1 cellular context compared by ENCODE assay signal in genomic region chr3:45992820-45993219, GRCh38.
TF ChIP-seq lines count a peak whose summit lies in the region.

No MANE protein-coding gene starts in this region.

TF ChIP-seq in GM23338, 12 proteins besides CTCF, POLR2A, EP300 and RAD21:
- TF ChIP-seq ZNF462 (CRISPR knock-in tag; IDR thresholded peaks at IDR 0.05) (0 out of 2 replicates have a peak, but pooled peaks have one; percentile 10), CREB1 (CRISPR knock-in tag; IDR thresholded peaks at IDR 0.05; ENCODE audit: low read depth) (no peak), ETS1 (IDR thresholded peaks at IDR 0.05) (no peak), REST (IDR thresholded peaks at IDR 0.05; ENCODE audit: unreplicated experiment) (no peak)
